In genomic region chr1:71667224-71667623, GRCh38 we compare ENCODE assay signal across 8 cellular contexts.
A peak's percentile ranks its signal among the peaks of the same experiment; 100 is the strongest.
DNase-seq lines count a peak whose midpoint lies in the region; ATAC-seq and TF ChIP-seq lines count a peak whose summit lies in the region.

No MANE protein-coding gene starts in this region.

- H3K27me3 ChIP-seq in neural progenitor cell, result no peaks in the 10 kb centered on the region

- H3K36me3 Mint-ChIP-seq in neural progenitor cell, result no peaks in the 10 kb centered on the region

- H3K4me1 ChIP-seq in mucosa of descending colon (ENCODE audit: low read depth) (no peaks in the 10 kb centered on the region), neural progenitor cell (peaks cover 7% of the 10 kb centered on the region)

- no peak overlapping the region for H3K27ac ChIP-seq in neural progenitor cell

- intact Hi-C loops in mucosa of descending colon (cut with DNase I, micrococcal nuclease), result no loop called here

- no peak for TF ChIP-seq EP300 in Ishikawa (IDR thresholded peaks at IDR 0.05; ENCODE audit: borderline replicate concordance)

- no peak overlapping the region for H3K4me3 Mint-ChIP-seq in neural progenitor cell

- H3K4me2 ChIP-seq in neural progenitor cell, result no peak overlapping the region

- no peak for ATAC-seq in mucosa of descending colon
- no peak for ATAC-seq in GM21367 (IDR thresholded peaks at IDR 0.05; ENCODE audit: unreplicated experiment)

- no peaks in the 10 kb centered on the region for H3K79me2 ChIP-seq in neural progenitor cell (ENCODE audit: low read depth)

- no peak overlapping the region for H2AFZ ChIP-seq in neural progenitor cell (replicated peaks)

- no peaks in the 10 kb centered on the region for H3K9me3 Mint-ChIP-seq in neural progenitor cell

- TF ChIP-seq CTCF in AG10803 (conservative IDR thresholded peaks at IDR 0.05; ENCODE audit: low read length), result no peak
- no peak for TF ChIP-seq CTCF in mucosa of descending colon (IDR thresholded peaks at IDR 0.05)
- no peak for TF ChIP-seq CTCF in neural progenitor cell (IDR thresholded peaks at IDR 0.05)

- no peak overlapping the region for H3K9ac ChIP-seq in neural progenitor cell

- no peaks in the 10 kb centered on the region for H4K20me1 ChIP-seq in neural progenitor cell (ENCODE audit: low read depth)

- H3F3A ChIP-seq in neural progenitor cell (ENCODE audit: low read depth), result no peaks in the 10 kb centered on the region

- DNase-seq in AG10803 (ENCODE audit: low read depth) (peak; percentile 68), NCI-H526 treated with DMSO at 0.1 percent for 48 hours (lab: John Stamatoyannopoulos, UW) (peak; percentile 69), dedifferentiated amniotic fluid mesenchymal stem cell (ENCODE audit: extremely low spot score) (peak; percentile 73), mucosa of descending colon (no peak), islet precursor cell (no peak), neural progenitor cell (ENCODE audit: low spot score) (no peak)

- H3K27ac Mint-ChIP-seq in neural progenitor cell, result no peak overlapping the region

- H3K36me3 ChIP-seq in mucosa of descending colon (ENCODE audit: low read depth) (no peaks in the 10 kb centered on the region), neural progenitor cell (no peaks in the 10 kb centered on the region)

- peaks cover 3% of the 10 kb centered on the region for H3K4me1 Mint-ChIP-seq in neural progenitor cell

- H3K4me3 ChIP-seq in AG10803 (ENCODE audit: low read length) (no peak overlapping the region), mucosa of descending colon (no peak overlapping the region), neural progenitor cell (no peak overlapping the region)

- no peaks in the 10 kb centered on the region for H3K27me3 Mint-ChIP-seq in neural progenitor cell (ENCODE audit: insufficient read depth, low read depth)

- no peaks in the 10 kb centered on the region for H3K9me3 ChIP-seq in mucosa of descending colon
- H3K9me3 ChIP-seq in neural progenitor cell (ENCODE audit: low read depth), result no peaks in the 10 kb centered on the region

- no peak for TF ChIP-seq RAD21 in Ishikawa (IDR thresholded peaks at IDR 0.05; ENCODE audit: low read depth)

TF ChIP-seq in Ishikawa, 13 proteins besides CTCF, POLR2A, EP300 and RAD21:
- TF ChIP-seq CEBPB (IDR thresholded peaks at IDR 0.05) (peak; percentile 70), YY1 (IDR thresholded peaks at IDR 0.05; ENCODE audit: low read depth) (no peak)

Comparison
In these comparisons a context has a peak if more than half of its experiments do, and no peak if none do; other contexts are left out.
1. DNase-seq: peak in AG10803 (single experiment), NCI-H526 treated with DMSO at 0.1 percent for 48 hours (single experiment) and dedifferentiated amniotic fluid mesenchymal stem cell (single experiment); none in mucosa of descending colon (0 of 3), islet precursor cell (single experiment) and neural progenitor cell (single experiment).